Comparison of ENCODE assay signal across 1 cellular context in genomic region chr3:42085641-42086376, GRCh38.
TF ChIP-seq lines count a peak whose summit lies in the region.

No MANE protein-coding gene starts in this region.

TF ChIP-seq in endothelial cell of umbilical vein, 7 proteins besides CTCF, POLR2A, EP300 and RAD21:
- TF ChIP-seq MAX (IDR thresholded peaks at IDR 0.05; ENCODE audit: insufficient read depth, insufficient read length) = no peak
